10 cellular contexts compared by ENCODE assay signal in genomic region chr13:75512253-75512652, GRCh38. TPM values are rescaled to one million over a fixed set of nuclear protein-coding genes. Genes with fewer than 3 reads are reported as not detected.
DNase-seq lines count a peak whose midpoint lies in the region; ATAC-seq and TF ChIP-seq lines count a peak whose summit lies in the region.
"Had no signal": no experiment of that assay in that cellular context is flagged by ENCODE, and none has a peak within 500 bp of the region (broad histone marks: within the 10 kb centered on the region; RNA-seq: fewer than 3 reads in every experiment).

No MANE protein-coding gene starts in this region.

- no peak overlapping the region for H3K27ac Mint-ChIP-seq in T-cell

- no peaks in the 10 kb centered on the region for H3K36me3 Mint-ChIP-seq in T-cell

- H3K27me3 Mint-ChIP-seq in T-cell, result peaks cover 12 to 13% of the 10 kb centered on the region in 2 donors

- TF ChIP-seq POLR2A in GM18505 (IDR thresholded peaks at IDR 0.05; ENCODE audit: borderline replicate concordance, extremely low read depth, insufficient read depth, insufficient read length), result no peak

- H3K4me1 Mint-ChIP-seq in T-cell, result no peaks in the 10 kb centered on the region

- H3K9me3 Mint-ChIP-seq in T-cell, result no peaks in the 10 kb centered on the region

- DNase-seq in germinal center (ENCODE audit: low spot score), result peak; percentile 18
- DNase-seq in D341Med (ENCODE audit: low spot score), result no peak
- DNase-seq in stimulated activated CD8-positive, alpha-beta memory T cell treated with anti-CD3 and anti-CD28 coated beads, Interleukin-4, amount 100 ng/mL, for 48 hours, result no peak
- DNase-seq in NCI-H1048 (lab: John Stamatoyannopoulos, UW), result no peak
- DNase-seq in T-cell, result no peak
- DNase-seq: DMS53, NCI-H524 treated with DMSO at 0.1 percent for 48 hours had no signal

- H3K4me3 Mint-ChIP-seq in T-cell, result no peak overlapping the region

- ATAC-seq in GM18505 (IDR thresholded peaks at IDR 0.05; ENCODE audit: unreplicated experiment) (peak; percentile 84), GM21423 (IDR thresholded peaks at IDR 0.05; ENCODE audit: unreplicated experiment) (peak; percentile 97), HG03139 (IDR thresholded peaks at IDR 0.05; ENCODE audit: unreplicated experiment) (peak; percentile 88), T-cell (replicated peaks in 1 of 4) (no peak)

- CTCF ChIA-PET in T-cell (lab: Charles Lee), result no interaction called here

- POLR2A ChIA-PET in T-cell (lab: Charles Lee), result no interaction called here

RNA-seq across cellular contexts. Expression of gene COMMD6, which starts 25.4 kb away (rescaled TPM):
- 100 to 1,000 TPM; 165 to 218 (median 191) TPM for total RNA-seq in T-cell

RNA-seq across cellular contexts. Expression of gene TBC1D4, which starts 30.3 kb away (rescaled TPM):
- total RNA-seq in T-cell, result 10 to 100 TPM; 45.7 to 67.9 (median 56.8) TPM

RNA-seq across cellular contexts. Expression of gene UCHL3, which starts 37.3 kb away (rescaled TPM):
- 10 to 100 TPM; 13.9 to 26.5 (median 16.0) TPM for total RNA-seq in T-cell

Comparison
In these comparisons a context has a peak if more than half of its experiments do, and no peak if none do; other contexts are left out.
1. ATAC-seq: peak in GM18505 (single experiment), GM21423 (single experiment) and HG03139 (single experiment); none in T-cell (0 of 4).